Comparison of ENCODE assay signal across 8 cellular contexts in genomic region chr7:65006094-65006992, GRCh38. TPM values are rescaled to one million over a fixed set of nuclear protein-coding genes. Genes with fewer than 3 reads are reported as not detected.
DNase-seq lines count a peak whose midpoint lies in the region; ATAC-seq and TF ChIP-seq lines count a peak whose summit lies in the region.

Gene ERV3-1, minus strand, starts transcription at chr7:65006687. Its CDS starts 13,661 bp downstream, at chr7:64993026.

- peak; percentile 100 for ATAC-seq in GM21529 (IDR thresholded peaks at IDR 0.05; ENCODE audit: unreplicated experiment)
- ATAC-seq in activated T-cell treated with anti-CD3 and anti-CD28 coated beads, Interleukin-2, amount 50 U/mL, for 4 hours = peak; percentile 100
- peak; percentile 100 for ATAC-seq in esophagus mucosa

- no peaks in the 10 kb centered on the region for H4K20me1 ChIP-seq in PC-9 (ENCODE audit: insufficient read depth)

- peak within 1 kb of the TSS; percentile 85 for H2AFZ ChIP-seq in PC-9

- H3K4me3 Mint-ChIP-seq in IgD-negative memory B cell = peak within 1 kb of the TSS; percentile 96 to 99 (median 98)
- peak within 1 kb of the TSS; percentile 97 for H3K4me3 Mint-ChIP-seq in activated T-cell treated with anti-CD3 and anti-CD28 coated beads, Interleukin-2, amount 50 U/mL, for 4 hours

- peaks cover 45% of the 10 kb centered on the region for H3K79me2 ChIP-seq in PC-9 (ENCODE audit: low read depth)

- TF ChIP-seq CTCF in PC-9 (conservative IDR thresholded peaks at IDR 0.05) = no peak

- CTCF ChIA-PET in PC-9 (lab: Charles Lee) = no interaction called here

- H3K9me3 Mint-ChIP-seq in IgD-negative memory B cell = peaks cover 0 to 16% (median 13%) of the 10 kb centered on the region in 3 donors
- peaks cover 5% of the 10 kb centered on the region for H3K9me3 Mint-ChIP-seq in activated T-cell treated with anti-CD3 and anti-CD28 coated beads, Interleukin-2, amount 50 U/mL, for 4 hours

- H3K27ac Mint-ChIP-seq in IgD-negative memory B cell = peak within 1 kb of the TSS; percentile 73 to 95 (median 88)

- peaks cover 36% of the 10 kb centered on the region for H3K36me3 ChIP-seq in PC-9 (ENCODE audit: low read depth)
- H3K36me3 ChIP-seq in muscle layer of colon (ENCODE audit: insufficient read depth, low read length) = no peaks in the 10 kb centered on the region

- peak within 1 kb of the TSS; percentile 35; the same call in 1 of the 2 replicates for H3K27ac ChIP-seq in PC-9
- peak within 1 kb of the TSS; percentile 76 for H3K27ac ChIP-seq in muscle layer of colon (ENCODE audit: low read depth, low read length)

- intact Hi-C loops in PC-9 (cut with micrococcal nuclease; ENCODE audit: unreplicated experiment) = loop anchor here (1.0 kb wide), 1 partner anchor 31 kb away; no protein-coding TSS in a partner anchor

- peaks cover 28 to 35% (median 35%) of the 10 kb centered on the region in 3 donors for H3K4me1 Mint-ChIP-seq in IgD-negative memory B cell
- H3K4me1 Mint-ChIP-seq in activated T-cell treated with anti-CD3 and anti-CD28 coated beads, Interleukin-2, amount 50 U/mL, for 4 hours (ENCODE audit: low read depth) = peaks cover 37% of the 10 kb centered on the region

- H3K27me3 Mint-ChIP-seq in IgD-negative memory B cell = no peaks in the 10 kb centered on the region
- H3K27me3 Mint-ChIP-seq in activated T-cell treated with anti-CD3 and anti-CD28 coated beads, Interleukin-2, amount 50 U/mL, for 4 hours (ENCODE audit: low read depth) = no peaks in the 10 kb centered on the region

- POLR2A ChIA-PET in PC-9 (lab: Charles Lee; ENCODE audit: unreplicated experiment) = interaction anchor here (0.5 to 1.2 kb wide), 3 partner anchors 32 to 265 kb away, joined by 3 to 9 read pairs (median 4); no protein-coding TSS in a partner anchor

- H3K4me3 ChIP-seq in PC-9 (peak within 1 kb of the TSS; percentile 77), muscle layer of colon (ENCODE audit: low read depth in 1 of 2, low read length in 2 of 2) (peak within 1 kb of the TSS; percentile 66 to 71)

- TSS peak; percentile 45 for BruUV-seq in PC-9 (replicated peaks; lab: Mats Ljungman, UMichigan)

- peak within 1 kb of the TSS; percentile 94 for H3K4me2 ChIP-seq in PC-9

- H3K9me2 ChIP-seq in PC-9 (ENCODE audit: insufficient read depth) = no peaks in the 10 kb centered on the region

- peak within 1 kb of the TSS; percentile 26 for H3K9ac ChIP-seq in muscle layer of colon (ENCODE audit: low read length)

- DNase-seq in DMS114 treated with DMSO at 0.1 percent for 48 hours (lab: John Stamatoyannopoulos, UW; ENCODE audit: unreplicated experiment) (peak; percentile 91), PC-9 (peak; percentile 90 to 91)
- DNase-seq in activated T-cell treated with anti-CD3 and anti-CD28 coated beads, Interleukin-2, amount 50 U/mL, for 4 hours = peak; percentile 86
- DNase-seq in stimulated activated CD8-positive, alpha-beta memory T cell treated with anti-CD3 and anti-CD28 coated beads, Interleukin-7, amount 100 ng/mL, for 24 hours (ENCODE audit: low read depth) = peak; percentile 81

- H3K36me3 Mint-ChIP-seq in IgD-negative memory B cell = peaks cover 20% of the 10 kb centered on the region
- H3K36me3 Mint-ChIP-seq in activated T-cell treated with anti-CD3 and anti-CD28 coated beads, Interleukin-2, amount 50 U/mL, for 4 hours (ENCODE audit: insufficient read depth) = peaks cover 28% of the 10 kb centered on the region

- H3K27me3 ChIP-seq in PC-9 (ENCODE audit: insufficient read depth, low read depth) (no peaks in the 10 kb centered on the region), muscle layer of colon (ENCODE audit: control insufficient read depth in 1 of 2, insufficient read depth in 2 of 2, low read length in 2 of 2) (no peaks in the 10 kb centered on the region)

- H3K9me3 ChIP-seq in PC-9 (ENCODE audit: insufficient read depth, low read depth) = peaks cover 25% of the 10 kb centered on the region
- H3K9me3 ChIP-seq in muscle layer of colon (ENCODE audit: low read length) = no peaks in the 10 kb centered on the region

- no peaks in the 10 kb centered on the region for H3F3A ChIP-seq in PC-9 (ENCODE audit: insufficient read depth, low read depth)

- H3K4me1 ChIP-seq in PC-9 (replicated peaks; ENCODE audit: insufficient read depth) (peaks cover 8% of the 10 kb centered on the region; the same call in 1 of the 2 replicates), muscle layer of colon (ENCODE audit: insufficient read depth, low read length) (peaks cover 22% of the 10 kb centered on the region)

RNA-seq across cellular contexts. Expression of gene ERV3-1, which starts in this region (rescaled TPM):
- polyA plus RNA-seq in IgD-negative memory B cell = 13.9 TPM
- 14.0 and 22.5 TPM in 2 replicates for total RNA-seq in PC-9 (2021)
- total RNA-seq in activated T-cell treated with anti-CD3 and anti-CD28 coated beads, Interleukin-2, amount 50 U/mL, for 4 hours = 1 to 10 TPM; 4.6 to 5.5 (median 4.8) TPM
- 17.3 TPM for total RNA-seq in esophagus mucosa

Comparison
In these comparisons a context has a peak if more than half of its experiments do, and no peak if none do; other contexts are left out.
1. Peak in every context shown above with its lines: DNase-seq, ATAC-seq, H3K4me3 ChIP-seq and H3K27ac ChIP-seq.